1 cellular context compared by ENCODE assay signal in genomic region chr12:30687265-30687986, GRCh38.
TF ChIP-seq lines count a peak whose summit lies in the region.

No MANE protein-coding gene starts in this region.

TF ChIP-seq in HepG2, 621 proteins besides CTCF, POLR2A, EP300 and RAD21 (continued from another document):
- TF ChIP-seq, protein P1, sequence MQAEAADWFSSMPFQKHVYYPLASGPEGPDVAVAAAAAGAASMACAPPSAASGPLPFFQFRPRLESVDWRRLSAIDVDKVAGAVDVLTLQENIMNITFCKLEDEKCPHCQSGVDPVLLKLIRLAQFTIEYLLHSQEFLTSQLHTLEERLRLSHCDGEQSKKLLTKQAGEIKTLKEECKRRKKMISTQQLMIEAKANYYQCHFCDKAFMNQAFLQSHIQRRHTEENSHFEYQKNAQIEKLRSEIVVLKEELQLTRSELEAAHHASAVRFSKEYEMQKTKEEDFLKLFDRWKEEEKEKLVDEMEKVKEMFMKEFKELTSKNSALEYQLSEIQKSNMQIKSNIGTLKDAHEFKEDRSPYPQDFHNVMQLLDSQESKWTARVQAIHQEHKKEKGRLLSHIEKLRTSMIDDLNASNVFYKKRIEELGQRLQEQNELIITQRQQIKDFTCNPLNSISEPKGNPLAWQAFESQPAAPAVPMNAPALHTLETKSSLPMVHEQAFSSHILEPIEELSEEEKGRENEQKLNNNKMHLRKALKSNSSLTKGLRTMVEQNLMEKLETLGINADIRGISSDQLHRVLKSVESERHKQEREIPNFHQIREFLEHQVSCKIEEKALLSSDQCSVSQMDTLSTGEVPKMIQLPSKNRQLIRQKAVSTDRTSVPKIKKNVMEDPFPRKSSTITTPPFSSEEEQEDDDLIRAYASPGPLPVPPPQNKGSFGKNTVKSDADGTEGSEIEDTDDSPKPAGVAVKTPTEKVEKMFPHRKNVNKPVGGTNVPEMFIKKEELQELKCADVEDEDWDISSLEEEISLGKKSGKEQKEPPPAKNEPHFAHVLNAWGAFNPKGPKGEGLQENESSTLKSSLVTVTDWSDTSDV (CRISPR knock-in tag; IDR thresholded peaks at IDR 0.05): no peak
- no peak for TF ChIP-seq MIXL1 (CRISPR knock-in tag; IDR thresholded peaks at IDR 0.05)
- no peak for TF ChIP-seq ZNF570 (CRISPR knock-in tag; IDR thresholded peaks at IDR 0.05; ENCODE audit: borderline replicate concordance)
- TF ChIP-seq TEAD3 (CRISPR knock-in tag; optimal IDR thresholded peaks at IDR 0.05; ENCODE audit: borderline replicate concordance): no peak
- TF ChIP-seq FOXK1 (CRISPR knock-in tag; IDR thresholded peaks at IDR 0.05; ENCODE audit: borderline replicate concordance, low read depth): no peak
- TF ChIP-seq HOXA5 (CRISPR knock-in tag; IDR thresholded peaks at IDR 0.05): no peak
- TF ChIP-seq FOXO1 (CRISPR knock-in tag; IDR thresholded peaks at IDR 0.05): no peak
- TF ChIP-seq ZNF143 (CRISPR knock-in tag; IDR thresholded peaks at IDR 0.05): no peak
- no peak for TF ChIP-seq RARG (CRISPR knock-in tag; IDR thresholded peaks at IDR 0.05; ENCODE audit: low read depth)
- TF ChIP-seq, protein P2, sequence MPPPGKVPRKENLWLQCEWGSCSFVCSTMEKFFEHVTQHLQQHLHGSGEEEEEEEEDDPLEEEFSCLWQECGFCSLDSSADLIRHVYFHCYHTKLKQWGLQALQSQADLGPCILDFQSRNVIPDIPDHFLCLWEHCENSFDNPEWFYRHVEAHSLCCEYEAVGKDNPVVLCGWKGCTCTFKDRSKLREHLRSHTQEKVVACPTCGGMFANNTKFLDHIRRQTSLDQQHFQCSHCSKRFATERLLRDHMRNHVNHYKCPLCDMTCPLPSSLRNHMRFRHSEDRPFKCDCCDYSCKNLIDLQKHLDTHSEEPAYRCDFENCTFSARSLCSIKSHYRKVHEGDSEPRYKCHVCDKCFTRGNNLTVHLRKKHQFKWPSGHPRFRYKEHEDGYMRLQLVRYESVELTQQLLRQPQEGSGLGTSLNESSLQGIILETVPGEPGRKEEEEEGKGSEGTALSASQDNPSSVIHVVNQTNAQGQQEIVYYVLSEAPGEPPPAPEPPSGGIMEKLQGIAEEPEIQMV (CRISPR knock-in tag; IDR thresholded peaks at IDR 0.05; ENCODE audit: low read depth): no peak
- TF ChIP-seq RELA (CRISPR knock-in tag; IDR thresholded peaks at IDR 0.05): no peak
